ENCODE assay signal across 8 cellular contexts in the genomic region with DNA sequence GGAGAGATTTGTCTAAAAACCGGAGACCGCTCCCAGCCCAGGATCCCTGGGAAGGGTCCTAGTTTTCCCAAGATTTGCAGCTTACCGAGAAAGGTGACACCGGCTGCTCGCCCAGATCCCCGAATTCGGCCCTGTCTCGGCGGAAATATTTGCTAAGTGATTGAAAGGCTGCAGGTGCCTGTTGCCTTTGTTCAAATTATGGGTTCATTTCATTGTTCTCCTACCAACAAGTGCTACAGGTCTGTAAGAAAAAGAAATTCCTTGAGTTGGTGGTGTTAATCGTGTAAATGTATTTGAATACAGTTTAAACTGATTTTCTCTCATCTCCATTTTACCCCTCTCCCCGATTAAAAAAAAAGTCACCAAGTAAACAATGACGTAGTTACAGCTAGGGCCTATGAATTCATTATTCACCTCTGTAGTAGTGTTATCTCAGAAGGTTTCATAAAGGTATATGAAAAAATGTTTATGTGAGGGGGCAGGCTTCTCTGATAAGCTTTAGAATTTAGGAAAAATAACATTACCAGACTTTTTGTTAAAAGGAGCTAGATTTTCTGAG. TPM values are rescaled to one million over a fixed set of nuclear protein-coding genes. Genes with fewer than 3 reads are reported as not detected.
DNase-seq lines count a peak whose midpoint lies in the region; ATAC-seq and TF ChIP-seq lines count a peak whose summit lies in the region.

No MANE protein-coding gene starts in this region.

- peak overlapping the region; percentile 72 for H3K4me2 ChIP-seq in GM23338

- H3K27me3 ChIP-seq in GM23338 (ENCODE audit: insufficient read depth) = no peaks in the 10 kb centered on the region
- no peaks in the 10 kb centered on the region for H3K27me3 ChIP-seq in effector memory CD4-positive, alpha-beta T cell (replicated peaks; ENCODE audit: control insufficient read depth, insufficient read depth, low read length, poor library complexity, severe bottlenecking)
- no peaks in the 10 kb centered on the region for H3K27me3 ChIP-seq in naive thymus-derived CD4-positive, alpha-beta T cell (ENCODE audit: control insufficient read depth in 2 of 2, insufficient read depth in 2 of 2, low read length in 2 of 2)

- H3K9me2 ChIP-seq in GM23338 (ENCODE audit: insufficient read depth) = no peaks in the 10 kb centered on the region

- peak overlapping the region; percentile 51 for H3K4me3 ChIP-seq in GM23338
- peak overlapping the region; percentile 83 for H3K4me3 ChIP-seq in effector memory CD4-positive, alpha-beta T cell (ENCODE audit: insufficient read depth, low read depth, low read length, poor library complexity, severe bottlenecking)
- H3K4me3 ChIP-seq in naive thymus-derived CD4-positive, alpha-beta T cell (ENCODE audit: low read length) = peak overlapping the region; percentile 83

- CTCF ChIA-PET in naive thymus-derived CD4-positive, alpha-beta T cell (lab: Charles Lee) = interaction anchor here (1.0 kb wide), 1 partner anchor 306 kb away, joined by 4 read pairs; no protein-coding TSS in a partner anchor

- H3K27ac Mint-ChIP-seq in GM23338 = peak overlapping the region; percentile 88
- H3K27ac Mint-ChIP-seq in naive thymus-derived CD4-positive, alpha-beta T cell = peak overlapping the region; percentile 81 to 95 (median 86)

- H3K79me2 ChIP-seq in GM23338 (replicated peaks; ENCODE audit: insufficient read depth) = peaks cover 84% of the 10 kb centered on the region

- POLR2A ChIA-PET in naive thymus-derived CD4-positive, alpha-beta T cell (lab: Charles Lee) = interaction anchor here (0.5 to 1.6 kb wide), 14 partner anchors 10 to 885 kb away, joined by 3 to 13 read pairs (median 4); partner anchors contain the start of gene NRBF2

- H3K36me3 Mint-ChIP-seq in GM23338 (ENCODE audit: low read depth) = peaks cover 2% of the 10 kb centered on the region; the same call in 1 of the 3 replicates
- peaks cover 0 to 8% (median 0%) of the 10 kb centered on the region in 5 donors for H3K36me3 Mint-ChIP-seq in naive thymus-derived CD4-positive, alpha-beta T cell

- H3K36me3 ChIP-seq in GM23338 (ENCODE audit: insufficient read depth) = no peaks in the 10 kb centered on the region
- H3K36me3 ChIP-seq in effector memory CD4-positive, alpha-beta T cell (ENCODE audit: control insufficient read depth, insufficient read depth, low read length) = no peaks in the 10 kb centered on the region
- no peaks in the 10 kb centered on the region for H3K36me3 ChIP-seq in naive thymus-derived CD4-positive, alpha-beta T cell (ENCODE audit: control insufficient read depth in 2 of 3, insufficient read depth in 3 of 3, low read length in 3 of 3)

- H3K27ac ChIP-seq in GM23338 (ENCODE audit: low read depth) = peak overlapping the region; percentile 78
- peak overlapping the region; percentile 85 for H3K27ac ChIP-seq in effector memory CD4-positive, alpha-beta T cell (ENCODE audit: insufficient read depth, low read length, poor library complexity, severe bottlenecking)
- H3K27ac ChIP-seq in naive thymus-derived CD4-positive, alpha-beta T cell (ENCODE audit: low read depth, low read length) = peak overlapping the region; percentile 86

- ATAC-seq in GM23338 = no peak
- peak; percentile 26 for ATAC-seq in naive thymus-derived CD4-positive, alpha-beta T cell

- H3K9me3 Mint-ChIP-seq in GM23338 = no peaks in the 10 kb centered on the region
- peaks cover 0 to 2% (median 0%) of the 10 kb centered on the region in 11 donors for H3K9me3 Mint-ChIP-seq in naive thymus-derived CD4-positive, alpha-beta T cell

- H4K20me1 ChIP-seq in GM23338 (replicated peaks; ENCODE audit: insufficient read depth) = peaks cover 24% of the 10 kb centered on the region

- peaks cover 6% of the 10 kb centered on the region; the same call in 1 of the 2 replicates for H3F3A ChIP-seq in GM23338 (replicated peaks; ENCODE audit: low read depth)

- TF ChIP-seq CTCF in GM23338 (conservative IDR thresholded peaks at IDR 0.05; ENCODE audit: low read depth in 2 of 2) = no peak

- no peak overlapping the region for H2AFZ ChIP-seq in GM23338

- peaks cover 43% of the 10 kb centered on the region for H3K4me1 ChIP-seq in GM23338 (ENCODE audit: insufficient read depth)
- H3K4me1 ChIP-seq in effector memory CD4-positive, alpha-beta T cell (ENCODE audit: control insufficient read depth, insufficient read depth, low read length, poor library complexity, severe bottlenecking) = peaks cover 21% of the 10 kb centered on the region
- H3K4me1 ChIP-seq in naive thymus-derived CD4-positive, alpha-beta T cell (ENCODE audit: control insufficient read depth in 2 of 2, insufficient read depth in 2 of 2, low read length in 2 of 2) = peaks cover 4 to 25% of the 10 kb centered on the region in 2 donors

- H3K4me3 Mint-ChIP-seq in GM23338 = peak overlapping the region; percentile 84
- H3K4me3 Mint-ChIP-seq in naive thymus-derived CD4-positive, alpha-beta T cell = peak overlapping the region; percentile 72 to 92 (median 88)

- H3K9me3 ChIP-seq in effector memory CD4-positive, alpha-beta T cell (ENCODE audit: control insufficient read depth, low read length) = no peaks in the 10 kb centered on the region
- no peaks in the 10 kb centered on the region for H3K9me3 ChIP-seq in naive thymus-derived CD4-positive, alpha-beta T cell (ENCODE audit: control insufficient read depth in 2 of 3, low read length in 3 of 3)

- intact Hi-C loops in naive thymus-derived CD4-positive, alpha-beta T cell (cut with micrococcal nuclease) = loop anchor here (1.0 to 10.0 kb wide), 12 partner anchors 33 to 887 kb away; partner anchors contain the start of genes EGR2 (in 2 of the 2), NRBF2 (in 2 of the 2) and JMJD1C (in 1 of the 2)

- peaks cover 3% of the 10 kb centered on the region for H3K27me3 Mint-ChIP-seq in GM23338 (ENCODE audit: insufficient read depth, low read depth, poor library complexity)
- H3K27me3 Mint-ChIP-seq in naive thymus-derived CD4-positive, alpha-beta T cell = no peaks in the 10 kb centered on the region

- DNase-seq in AG08396 (ENCODE audit: low spot score) = peak; percentile 36
- no peak for DNase-seq in GM23338 (ENCODE audit: low spot score)
- DNase-seq in RPMI8226 = peak; percentile 5
- no peak for DNase-seq in effector memory CD4-positive, alpha-beta T cell
- DNase-seq in naive thymus-derived CD4-positive, alpha-beta T cell = peak in 5 of 9 donors; percentile 33 to 53 (median 39)
- no peak for DNase-seq in NCI-H2081 treated with DMSO at 0.1 percent for 48 hours (lab: John Stamatoyannopoulos, UW)
- DNase-seq in stimulated activated CD4-positive, alpha-beta T cell treated with anti-CD3 and anti-CD28 coated beads, Interleukin-4, amount 100 ng/mL, for 1 hour = no peak
- no peak for DNase-seq in stimulated activated CD4-positive, alpha-beta T cell treated with anti-CD3 and anti-CD28 coated beads, Interleukin-12 subunit alpha, Interleukin-12 subunit beta, amount 100 ng/mL, for 4 hours

- H3K4me1 Mint-ChIP-seq in GM23338 = peaks cover 40% of the 10 kb centered on the region
- peaks cover 35 to 80% (median 64%) of the 10 kb centered on the region in 7 donors for H3K4me1 Mint-ChIP-seq in naive thymus-derived CD4-positive, alpha-beta T cell

RNA-seq across cellular contexts. Expression of gene REEP3, which starts 1.0 kb away (rescaled TPM):
- total RNA-seq in GM23338 (2014; rRNA removed; shearing (Covaris generic)) = 29.5 and 31.9 TPM in 2 replicates
- 47.2 and 48.7 TPM in 2 replicates for polyA plus RNA-seq in GM23338 (2016; fragmentation: Nextera tagmentation; extraction: Ambion mirVana)
- 10 to 100 TPM in 2 of 5 experiments, 1 to 10 TPM in 3; 3.6 to 21.6 (median 9.0) TPM for total RNA-seq in naive thymus-derived CD4-positive, alpha-beta T cell
- polyA plus RNA-seq in naive thymus-derived CD4-positive, alpha-beta T cell = 1 to 10 TPM; 1.6 to 2.6 TPM

RNA-seq across cellular contexts. Expression of gene JMJD1C, which starts 56.4 kb away (rescaled TPM):
- 405 and 435 TPM in 2 replicates for total RNA-seq in GM23338 (2014; rRNA removed; shearing (Covaris generic))
- polyA plus RNA-seq in GM23338 (2016; fragmentation: Nextera tagmentation; extraction: Ambion mirVana) = 272 and 333 TPM in 2 replicates
- total RNA-seq in naive thymus-derived CD4-positive, alpha-beta T cell = 100 to 1,000 TPM in 4 of 5 experiments, 10 to 100 TPM in 1; 67.6 to 331 (median 137) TPM
- 10 to 100 TPM; 59.0 to 68.4 TPM for polyA plus RNA-seq in naive thymus-derived CD4-positive, alpha-beta T cell

Comparison
In these comparisons a context has a peak if more than half of its experiments do, and no peak if none do; other contexts are left out.
1. DNase-seq: peak in AG08396 (single experiment), RPMI8226 (single experiment) and naive thymus-derived CD4-positive, alpha-beta T cell (5 of 9); none in GM23338 (single experiment), effector memory CD4-positive, alpha-beta T cell (0 of 3), NCI-H2081 treated with DMSO at 0.1 percent for 48 hours (single experiment), stimulated activated CD4-positive, alpha-beta T cell treated with anti-CD3 and anti-CD28 coated beads, Interleukin-4, amount 100 ng/mL, for 1 hour (single experiment) and stimulated activated CD4-positive, alpha-beta T cell treated with anti-CD3 and anti-CD28 coated beads, Interleukin-12 subunit alpha, Interleukin-12 subunit beta, amount 100 ng/mL, for 4 hours (single experiment).
2. Peak in every context shown above with its lines, with median percentiles within 50 percentile points of each other: H3K27ac ChIP-seq and H3K4me3 ChIP-seq.